15 cellular contexts compared by ENCODE assay signal in genomic region chr20:63087236-63087871, GRCh38.
DNase-seq lines count a peak whose midpoint lies in the region; ATAC-seq, FAIRE-seq and TF ChIP-seq lines count a peak whose summit lies in the region.
"Had no signal": no experiment of that assay in that cellular context is flagged by ENCODE, and none has a peak within 500 bp of the region (broad histone marks: within the 10 kb centered on the region; RNA-seq: fewer than 3 reads in every experiment).

No MANE protein-coding gene starts in this region.

- H3K79me2 ChIP-seq in HepG2 (ENCODE audit: insufficient read depth, low read length), result no peaks in the 10 kb centered on the region

- no peak overlapping the region for H3K9ac ChIP-seq in HepG2 (ENCODE audit: insufficient read depth, low read depth, low read length)

- FAIRE-seq in HepG2 (lab: Jason Lieb, UNC), result no peak
- no peak for FAIRE-seq in GM12891 (lab: Jason Lieb, UNC)
- FAIRE-seq: colon, frontal cortex had no signal

- 29% methylated on average over 29 of the region's 29 CpGs for WGBS in HepG2 (ENCODE audit: low lambda C conversion rate)

- H3K27me3 Mint-ChIP-seq in activated T-cell treated with anti-CD3 and anti-CD28 coated beads, Interleukin-2, amount 50 U/mL, for 4 hours (ENCODE audit: low read depth), result peaks cover 44% of the 10 kb centered on the region
- no peaks in the 10 kb centered on the region for H3K27me3 Mint-ChIP-seq in activated CD8-positive, alpha-beta memory T cell treated with anti-CD3 and anti-CD28 coated beads, Interleukin-2, amount 10 ng/mL, durations not matched to agents 7 days and 5 days
- H3K27me3 Mint-ChIP-seq in type B pancreatic cell, result peaks cover 46% of the 10 kb centered on the region

- H3K27me3 ChIP-seq in HepG2 (ENCODE audit: control insufficient read depth in 1 of 2, insufficient read depth in 2 of 2, low read length in 2 of 2), result peaks cover 39 to 97% of the 10 kb centered on the region in 2 experiments

- no peaks in the 10 kb centered on the region for H3K9me3 Mint-ChIP-seq in activated T-cell treated with anti-CD3 and anti-CD28 coated beads, Interleukin-2, amount 50 U/mL, for 4 hours
- no peaks in the 10 kb centered on the region for H3K9me3 Mint-ChIP-seq in activated CD8-positive, alpha-beta memory T cell treated with anti-CD3 and anti-CD28 coated beads, Interleukin-2, amount 10 ng/mL, durations not matched to agents 7 days and 5 days (ENCODE audit: low read depth)
- H3K9me3 Mint-ChIP-seq in type B pancreatic cell, result no peaks in the 10 kb centered on the region
- H3K9me3 Mint-ChIP-seq: CD4-positive, CD25-positive, alpha-beta regulatory T cell had no signal

- peaks cover 24% of the 10 kb centered on the region for H3K4me1 ChIP-seq in HepG2 (ENCODE audit: insufficient read depth, low read length)
- H3K4me1 ChIP-seq: tibial artery had no signal

- no peaks in the 10 kb centered on the region for H3K9me3 ChIP-seq in HepG2 (ENCODE audit: low read length)
- H3K9me3 ChIP-seq: tibial artery had no signal

- POLR2A ChIA-PET in HepG2 (lab: Yijun Ruan, JAX), result no interaction called here

- no peak for TF ChIP-seq CTCF in HepG2 (CRISPR knock-in tag; IDR thresholded peaks at IDR 0.05)
- TF ChIP-seq CTCF in type B pancreatic cell (conservative IDR thresholded peaks at IDR 0.05), result no peak

- no peak for ATAC-seq in activated T-cell treated with anti-CD3 and anti-CD28 coated beads, Interleukin-2, amount 50 U/mL, for 4 hours
- ATAC-seq in activated CD8-positive, alpha-beta memory T cell treated with anti-CD3 and anti-CD28 coated beads, Interleukin-2, amount 10 ng/mL, durations not matched to agents 7 days and 5 days, result no peak
- ATAC-seq in HepG2 (no peak), GM18909 (IDR thresholded peaks at IDR 0.05; ENCODE audit: poor library complexity, unreplicated experiment) (no peak), HG03095 (IDR thresholded peaks at IDR 0.05; ENCODE audit: unreplicated experiment) (no peak)

- no peaks in the 10 kb centered on the region for H3K4me1 Mint-ChIP-seq in activated T-cell treated with anti-CD3 and anti-CD28 coated beads, Interleukin-2, amount 50 U/mL, for 4 hours (ENCODE audit: low read depth)
- H3K4me1 Mint-ChIP-seq in activated CD8-positive, alpha-beta memory T cell treated with anti-CD3 and anti-CD28 coated beads, Interleukin-2, amount 10 ng/mL, durations not matched to agents 7 days and 5 days, result no peaks in the 10 kb centered on the region
- no peaks in the 10 kb centered on the region for H3K4me1 Mint-ChIP-seq in type B pancreatic cell (ENCODE audit: unreplicated experiment)
- H3K4me1 Mint-ChIP-seq: CD4-positive, CD25-positive, alpha-beta regulatory T cell had no signal

- no peak overlapping the region for H3K4me3 Mint-ChIP-seq in activated T-cell treated with anti-CD3 and anti-CD28 coated beads, Interleukin-2, amount 50 U/mL, for 4 hours
- no peak overlapping the region for H3K4me3 Mint-ChIP-seq in activated CD8-positive, alpha-beta memory T cell treated with anti-CD3 and anti-CD28 coated beads, Interleukin-2, amount 10 ng/mL, durations not matched to agents 7 days and 5 days
- H3K4me3 Mint-ChIP-seq in type B pancreatic cell, result no peak overlapping the region
- H3K4me3 Mint-ChIP-seq: CD4-positive, CD25-positive, alpha-beta regulatory T cell had no signal

- H3K36me3 ChIP-seq in HepG2 (replicated peaks in 1 of 2; ENCODE audit: control insufficient read depth in 1 of 2, insufficient read depth in 2 of 2, low read length in 2 of 2), result no peaks in the 10 kb centered on the region
- H3K36me3 ChIP-seq: tibial artery had no signal

- H3K27ac ChIP-seq in HepG2 (ENCODE audit: extremely low read length, insufficient read depth, low read length), result no peak overlapping the region
- H3K27ac ChIP-seq: tibial artery had no signal

- no peak for TF ChIP-seq RAD21 in HepG2 (CRISPR knock-in tag; IDR thresholded peaks at IDR 0.05)

- no peak overlapping the region for H3K4me2 ChIP-seq in HepG2 (ENCODE audit: low read depth, low read length)

- CTCF ChIA-PET in activated CD8-positive, alpha-beta memory T cell treated with anti-CD3 and anti-CD28 coated beads, Interleukin-2, amount 10 ng/mL, durations not matched to agents 7 days and 5 days (lab: Charles Lee), result no interaction called here
- CTCF ChIA-PET in HepG2 (lab: Yijun Ruan, JAX; ENCODE audit: low intra/inter-chr PET ratio, low total read pairs), result no interaction called here

- H3K4me3 ChIP-seq in HepG2 (replicated peaks in 1 of 3; ENCODE audit: insufficient read depth in 1 of 3, low read depth in 2 of 3, low read length in 3 of 3), result no peak overlapping the region
- H3K4me3 ChIP-seq: lung, tibial artery had no signal

- H4K20me1 ChIP-seq in HepG2 (ENCODE audit: insufficient read depth, low read length), result peaks cover 8% of the 10 kb centered on the region; the same call in 1 of the 2 replicates

- intact Hi-C loops in HepG2 (cut with micrococcal nuclease; ENCODE audit: unreplicated experiment), result no loop called here

- no peak for TF ChIP-seq POLR2A in HepG2 (IDR thresholded peaks at IDR 0.05; ENCODE audit: insufficient read depth in 1 of 2, low read depth in 2 of 2, low read length in 2 of 2)
- TF ChIP-seq POLR2A in GM12891 (IDR thresholded peaks at IDR 0.05; ENCODE audit: low read depth, low read length), result no peak

- in situ Hi-C loops in HepG2 (cut with HindIII; ENCODE audit: extremely low pct_ligation_motif_present, low pct_unique_long_range_greater_than_20kb), result no loop called here

- no peak overlapping the region for H2AFZ ChIP-seq in HepG2 (ENCODE audit: low read length)

- no peaks in the 10 kb centered on the region for H3K36me3 Mint-ChIP-seq in activated T-cell treated with anti-CD3 and anti-CD28 coated beads, Interleukin-2, amount 50 U/mL, for 4 hours (ENCODE audit: insufficient read depth)
- no peaks in the 10 kb centered on the region for H3K36me3 Mint-ChIP-seq in activated CD8-positive, alpha-beta memory T cell treated with anti-CD3 and anti-CD28 coated beads, Interleukin-2, amount 10 ng/mL, durations not matched to agents 7 days and 5 days
- no peaks in the 10 kb centered on the region for H3K36me3 Mint-ChIP-seq in type B pancreatic cell
- H3K36me3 Mint-ChIP-seq: CD4-positive, CD25-positive, alpha-beta regulatory T cell had no signal

- peak; percentile 1 for DNase-seq in activated T-cell treated with anti-CD3 and anti-CD28 coated beads, Interleukin-2, amount 50 U/mL, for 4 hours
- no peak for DNase-seq in activated T-cell treated with anti-CD3 and anti-CD28 coated beads, Interleukin-2, amount 50 U/mL, for 48 hours
- peak; percentile 32 for DNase-seq in activated CD8-positive, alpha-beta memory T cell treated with anti-CD3 and anti-CD28 coated beads, Interleukin-2, amount 10 ng/mL, durations not matched to agents 7 days and 5 days
- DNase-seq in HepG2 (ENCODE audit: low spot score) (no peak), type B pancreatic cell (ENCODE audit: extremely low spot score, unreplicated experiment) (peak; percentile 63), GM12891 (ENCODE audit: insufficient read length, low spot score) (no peak)
- DNase-seq: activated CD4-positive, alpha-beta T cell treated with anti-CD3 and anti-CD28 coated beads, Interleukin-2, amount 50 U/mL, for 48 hours; CD4-positive, CD25-positive, alpha-beta regulatory T cell; DMS79 had no signal

- H3K27ac Mint-ChIP-seq in activated CD8-positive, alpha-beta memory T cell treated with anti-CD3 and anti-CD28 coated beads, Interleukin-2, amount 10 ng/mL, durations not matched to agents 7 days and 5 days, result no peak overlapping the region
- no peak overlapping the region for H3K27ac Mint-ChIP-seq in type B pancreatic cell
- H3K27ac Mint-ChIP-seq: CD4-positive, CD25-positive, alpha-beta regulatory T cell had no signal

- no TSS peak for BruUV-seq in HepG2 (replicated peaks; lab: Mats Ljungman, UMichigan)

- TF ChIP-seq EP300 in HepG2 (IDR thresholded peaks at IDR 0.05; ENCODE audit: low read depth in 2 of 2, low read length in 2 of 2) (no peak), HepG2 (CRISPR knock-in tag; IDR thresholded peaks at IDR 0.05; ENCODE audit: borderline replicate concordance) (no peak)

TF ChIP-seq in HepG2, 621 proteins besides CTCF, POLR2A, EP300 and RAD21 (continues in another document):
- TF ChIP-seq ZNF34 (CRISPR knock-in tag; IDR thresholded peaks at IDR 0.05; ENCODE audit: borderline replicate concordance) (no peak), EZH2 (conservative IDR thresholded peaks at IDR 0.05; ENCODE audit: low read depth, low read length) (0 out of 2 replicates have a peak, but pooled peaks have one; percentile 14), MNT (IDR thresholded peaks at IDR 0.05) (peak; percentile 77), FOSL1 (CRISPR knock-in tag; IDR thresholded peaks at IDR 0.05; ENCODE audit: borderline replicate concordance) (no peak)

TF ChIP-seq in GM12891, 5 proteins besides CTCF, POLR2A, EP300 and RAD21:
- TF ChIP-seq POLR2AphosphoS5 (IDR thresholded peaks at IDR 0.05; ENCODE audit: low read depth, low read length) (no peak), SPI1 (IDR thresholded peaks at IDR 0.05; ENCODE audit: low read depth, low read length) (no peak), TAF1 (IDR thresholded peaks at IDR 0.05; ENCODE audit: low read depth, low read length) (no peak), PAX5 (IDR thresholded peaks at IDR 0.05; ENCODE audit: insufficient read depth, low read length, severe bottlenecking) (no peak), POU2F2 (IDR thresholded peaks at IDR 0.05; ENCODE audit: low read depth, low read length) (no peak)

Comparison
In these comparisons a context has a peak if more than half of its experiments do, and no peak if none do; other contexts are left out.
1. DNase-seq: peak in activated T-cell treated with anti-CD3 and anti-CD28 coated beads, Interleukin-2, amount 50 U/mL, for 4 hours (single experiment), activated CD8-positive, alpha-beta memory T cell treated with anti-CD3 and anti-CD28 coated beads, Interleukin-2, amount 10 ng/mL, durations not matched to agents 7 days and 5 days (single experiment) and type B pancreatic cell (single experiment); none in activated T-cell treated with anti-CD3 and anti-CD28 coated beads, Interleukin-2, amount 50 U/mL, for 48 hours (0 of 2), HepG2 (single experiment) and GM12891 (single experiment).